ENCODE assay signal across 15 cellular contexts in genomic region chr5:161064800-161065199, GRCh38.
"Had no signal": no experiment of that assay in that cellular context is flagged by ENCODE, and none has a peak within 500 bp of the region (broad histone marks: within the 10 kb centered on the region; RNA-seq: fewer than 3 reads in every experiment).

No MANE protein-coding gene starts in this region.

- H3K27ac Mint-ChIP-seq: activated CD4-positive, alpha-beta T cell treated with anti-CD3 and anti-CD28 coated beads for 36 hours; activated CD8-positive, alpha-beta T cell treated with anti-CD3 and anti-CD28 coated beads for 36 hours; activated naive CD8-positive, alpha-beta T cell treated with anti-CD3 and anti-CD28 coated beads, Interleukin-2, amount 50 U/mL, for 24 hours; activated T-helper 1 cell treated with anti-CD3 and anti-CD28 coated beads, Interleukin-12 subunit alpha, Interleukin-12 subunit beta, Interleukin-2, Interleukin-4 antibody, amounts not matched to agents 30 ng/mL and 10 ng/mL and 1 ng/mL, durations not matched to agents 14 hours and 24 hours and 36 hours had no signal

- H3K27me3 ChIP-seq: ascending aorta, esophagus squamous epithelium, upper lobe of left lung had no signal

- DNase-seq: activated CD4-positive, alpha-beta T cell treated with anti-CD3 and anti-CD28 coated beads for 36 hours; activated CD8-positive, alpha-beta memory T cell treated with anti-CD3 and anti-CD28 coated beads, Interleukin-2, amount 50 U/mL, for 48 hours; activated CD8-positive, alpha-beta T cell treated with anti-CD3 and anti-CD28 coated beads for 36 hours; activated naive CD4-positive, alpha-beta T cell; activated naive CD8-positive, alpha-beta T cell treated with anti-CD3 and anti-CD28 coated beads, Interleukin-2, amount 50 U/mL, for 24 hours; esophagus squamous epithelium; foreskin fibroblast; left ventricle myocardium superior; stimulated activated CD4-positive, alpha-beta T cell treated with anti-CD3 and anti-CD28 coated beads, Interleukin-12 subunit alpha, Interleukin-12 subunit beta, amount 100 ng/mL, for 4 hours; stimulated activated naive CD8-positive, alpha-beta T cell treated with anti-CD3 and anti-CD28 coated beads, Interleukin-15, Interleukin-2, amounts not matched to agents 100 U/mL and 50 U/mL, for 24 hours; T1000; upper lobe of left lung had no signal

- H3K27me3 Mint-ChIP-seq: activated CD4-positive, alpha-beta T cell treated with anti-CD3 and anti-CD28 coated beads for 36 hours; activated naive CD8-positive, alpha-beta T cell treated with anti-CD3 and anti-CD28 coated beads, Interleukin-2, amount 50 U/mL, for 24 hours had no signal

- H3K4me1 ChIP-seq: ascending aorta, esophagus squamous epithelium, upper lobe of left lung had no signal

- H3K9me3 Mint-ChIP-seq: activated CD8-positive, alpha-beta T cell treated with anti-CD3 and anti-CD28 coated beads for 36 hours; activated naive CD8-positive, alpha-beta T cell treated with anti-CD3 and anti-CD28 coated beads, Interleukin-2, amount 50 U/mL, for 24 hours; activated T-helper 1 cell treated with anti-CD3 and anti-CD28 coated beads, Interleukin-12 subunit alpha, Interleukin-12 subunit beta, Interleukin-2, Interleukin-4 antibody, amounts not matched to agents 30 ng/mL and 10 ng/mL and 1 ng/mL, durations not matched to agents 14 hours and 24 hours and 36 hours; neural crest cell had no signal

- H3K4me1 Mint-ChIP-seq: activated CD4-positive, alpha-beta T cell treated with anti-CD3 and anti-CD28 coated beads for 36 hours; activated naive CD8-positive, alpha-beta T cell treated with anti-CD3 and anti-CD28 coated beads, Interleukin-2, amount 50 U/mL, for 24 hours; neural crest cell had no signal

- H3K9me3 ChIP-seq: ascending aorta, esophagus squamous epithelium, upper lobe of left lung had no signal

- H3K27ac ChIP-seq: ascending aorta, esophagus squamous epithelium, upper lobe of left lung had no signal

- ATAC-seq: activated CD4-positive, alpha-beta T cell treated with anti-CD3 and anti-CD28 coated beads for 36 hours; activated CD8-positive, alpha-beta T cell treated with anti-CD3 and anti-CD28 coated beads for 36 hours; activated naive CD8-positive, alpha-beta T cell treated with anti-CD3 and anti-CD28 coated beads, Interleukin-2, amount 50 U/mL, for 24 hours; left ventricle myocardium superior; stimulated activated naive CD8-positive, alpha-beta T cell treated with anti-CD3 and anti-CD28 coated beads, Interleukin-15, Interleukin-2, amounts not matched to agents 100 U/mL and 50 U/mL, for 24 hours had no signal

- H3K4me3 Mint-ChIP-seq: activated CD4-positive, alpha-beta T cell treated with anti-CD3 and anti-CD28 coated beads for 36 hours; activated CD8-positive, alpha-beta T cell treated with anti-CD3 and anti-CD28 coated beads for 36 hours; activated naive CD8-positive, alpha-beta T cell treated with anti-CD3 and anti-CD28 coated beads, Interleukin-2, amount 50 U/mL, for 24 hours; activated T-helper 1 cell treated with anti-CD3 and anti-CD28 coated beads, Interleukin-12 subunit alpha, Interleukin-12 subunit beta, Interleukin-2, Interleukin-4 antibody, amounts not matched to agents 30 ng/mL and 10 ng/mL and 1 ng/mL, durations not matched to agents 14 hours and 24 hours and 36 hours; neural crest cell had no signal

- H3K4me3 ChIP-seq: ascending aorta, esophagus squamous epithelium, upper lobe of left lung had no signal

- H3K36me3 ChIP-seq: ascending aorta, esophagus squamous epithelium, upper lobe of left lung had no signal
